9 cellular contexts compared by ENCODE assay signal in genomic region chr3:143002727-143003126, GRCh38. TPM values are rescaled to one million over a fixed set of nuclear protein-coding genes. Genes with fewer than 3 reads are reported as not detected.
DNase-seq lines count a peak whose midpoint lies in the region; ATAC-seq and TF ChIP-seq lines count a peak whose summit lies in the region.
"Had no signal": no experiment of that assay in that cellular context is flagged by ENCODE, and none has a peak within 500 bp of the region (broad histone marks: within the 10 kb centered on the region; RNA-seq: fewer than 3 reads in every experiment).

No MANE protein-coding gene starts in this region.

- H3K9me3 Mint-ChIP-seq in endodermal cell (no peaks in the 10 kb centered on the region), osteocyte (ENCODE audit: unreplicated experiment) (no peaks in the 10 kb centered on the region)

- no peak for DNase-seq in DND-41
- no peak for DNase-seq in NT2/D1 (ENCODE audit: low read depth, low spot score)
- DNase-seq in endodermal cell: no peak
- DNase-seq in osteocyte (ENCODE audit: extremely low spot score, unreplicated experiment): no peak
- DNase-seq in CD1c-positive myeloid dendritic cell (ENCODE audit: extremely low spot score): no peak
- DNase-seq: activated CD4-positive, CD25-positive, alpha-beta regulatory T cell had no signal

- H3K4me3 Mint-ChIP-seq in endodermal cell: peak overlapping the region; percentile 80
- peak overlapping the region; percentile 94 for H3K4me3 Mint-ChIP-seq in osteocyte (ENCODE audit: unreplicated experiment)

- H3K4me1 Mint-ChIP-seq in endodermal cell: peaks cover 22% of the 10 kb centered on the region
- H3K4me1 Mint-ChIP-seq in osteocyte (ENCODE audit: unreplicated experiment): peaks cover 42% of the 10 kb centered on the region

- 8 to 9% methylated on average over 3 to 9 of the region's 9 CpGs for WGBS in endodermal cell (ENCODE audit: insufficient coverage in 1 of 2, insufficient read length in 1 of 2), 2 experiments

- H3K4me2 ChIP-seq in DND-41 (ENCODE audit: insufficient read depth, low read length): peak overlapping the region; percentile 79

- H2AFZ ChIP-seq in DND-41 (ENCODE audit: low read depth, low read length): no peak overlapping the region

- ATAC-seq in DND-41 (ENCODE audit: insufficient read depth, low read depth): no peak
- ATAC-seq in HG03175 (IDR thresholded peaks at IDR 0.05; ENCODE audit: unreplicated experiment): no peak
- ATAC-seq in GM21528 (IDR thresholded peaks at IDR 0.05; ENCODE audit: low FRiP score, unreplicated experiment): no peak
- ATAC-seq in GM21619 (IDR thresholded peaks at IDR 0.05; ENCODE audit: unreplicated experiment): no peak

- H3K36me3 Mint-ChIP-seq in endodermal cell (ENCODE audit: low read depth) (peaks cover 2% of the 10 kb centered on the region), osteocyte (ENCODE audit: unreplicated experiment) (no peaks in the 10 kb centered on the region)

- H3K79me2 ChIP-seq in DND-41 (ENCODE audit: insufficient read depth, low read length): peaks cover 73% of the 10 kb centered on the region

- TF ChIP-seq CTCF in DND-41 (IDR thresholded peaks at IDR 0.05; ENCODE audit: borderline replicate concordance, extremely low read depth, low read length, poor library complexity, severe bottlenecking) (no peak), endodermal cell (conservative IDR thresholded peaks at IDR 0.05) (no peak), osteocyte (IDR thresholded peaks at IDR 0.05) (no peak)

- peaks cover 6% of the 10 kb centered on the region; the same call in 1 of the 2 replicates for H3K36me3 ChIP-seq in DND-41 (ENCODE audit: insufficient read depth, low read length)
- no peaks in the 10 kb centered on the region for H3K36me3 ChIP-seq in NT2/D1 (ENCODE audit: insufficient read depth, insufficient read length, low read length)
- H3K36me3 ChIP-seq in endodermal cell (ENCODE audit: control insufficient read depth, insufficient read depth, low read length): no peaks in the 10 kb centered on the region

- peaks cover 49% of the 10 kb centered on the region for H4K20me1 ChIP-seq in DND-41 (ENCODE audit: insufficient read depth, low read length)

- H3K4me1 ChIP-seq in DND-41 (ENCODE audit: insufficient read depth, low read length) (peaks cover 37% of the 10 kb centered on the region), NT2/D1 (ENCODE audit: insufficient read depth, insufficient read length) (no peaks in the 10 kb centered on the region), endodermal cell (ENCODE audit: control insufficient read depth, insufficient read depth, low read length) (peaks cover 6% of the 10 kb centered on the region)

- H3K9ac ChIP-seq in DND-41 (ENCODE audit: low read depth, low read length) (peak overlapping the region; percentile 90), NT2/D1 (ENCODE audit: insufficient read length, low read depth) (peak overlapping the region; percentile 99), endodermal cell (ENCODE audit: extremely low read depth, low read length, poor library complexity, severe bottlenecking) (peak overlapping the region; percentile 94)

- H3K4me3 ChIP-seq in DND-41 (ENCODE audit: low read depth in 1 of 2, low read length in 2 of 2): peak overlapping the region; percentile 93 to 94
- peak overlapping the region; percentile 96 for H3K4me3 ChIP-seq in NT2/D1 (ENCODE audit: insufficient read length, low read depth)
- H3K4me3 ChIP-seq in endodermal cell (ENCODE audit: low read length): peak overlapping the region; percentile 92

- peak overlapping the region; percentile 48 for H3K27ac Mint-ChIP-seq in endodermal cell
- H3K27ac Mint-ChIP-seq in osteocyte (ENCODE audit: unreplicated experiment): peak overlapping the region; percentile 100

- H3K27ac ChIP-seq in DND-41 (ENCODE audit: low read length) (peak overlapping the region; percentile 92), endodermal cell (ENCODE audit: low read depth, low read length) (no peak overlapping the region)

- no peaks in the 10 kb centered on the region for H3K9me3 ChIP-seq in DND-41 (ENCODE audit: insufficient read depth, low read length, severe bottlenecking)
- no peaks in the 10 kb centered on the region for H3K9me3 ChIP-seq in NT2/D1 (ENCODE audit: insufficient read depth, low read length)
- H3K9me3 ChIP-seq in endodermal cell (ENCODE audit: control insufficient read depth, low read length): no peaks in the 10 kb centered on the region

- H3K27me3 Mint-ChIP-seq in endodermal cell (ENCODE audit: insufficient read depth) (no peaks in the 10 kb centered on the region), osteocyte (ENCODE audit: unreplicated experiment) (no peaks in the 10 kb centered on the region)

- H3K27me3 ChIP-seq in DND-41 (ENCODE audit: insufficient read depth, low read length, poor library complexity) (no peaks in the 10 kb centered on the region), NT2/D1 (ENCODE audit: insufficient read depth, insufficient read length) (no peaks in the 10 kb centered on the region), endodermal cell (ENCODE audit: control insufficient read depth, insufficient read depth, low read length, poor library complexity, severe bottlenecking) (no peaks in the 10 kb centered on the region)

RNA-seq across cellular contexts. Expression of gene U2SURP, which starts 1.4 kb away (rescaled TPM):
- total RNA-seq in endodermal cell (100 to 1,000 TPM; 139 to 160 TPM), osteocyte (82.5 and 88.8 TPM in 2 replicates)
- 117 TPM for polyA plus RNA-seq in endodermal cell (2013, experiment 1 of 2)
- polyA plus RNA-seq in endodermal cell (2013, experiment 2 of 2): 121 TPM

RNA-seq across cellular contexts. Expression of gene PAQR9, which starts 39.3 kb away (rescaled TPM):
- total RNA-seq in endodermal cell (10 to 100 TPM in 1 of 2 donors, 1 to 10 TPM in 1; 4.2 to 11.1 TPM), osteocyte (not detected in 2 replicates)
- 1.9 TPM for polyA plus RNA-seq in endodermal cell (2013, experiment 1 of 2)
- 1.6 TPM for polyA plus RNA-seq in endodermal cell (2013, experiment 2 of 2)
